Comparison of ENCODE assay signal across 1 cellular context in genomic region chr15:29904731-29905417, GRCh38.
TF ChIP-seq lines count a peak whose summit lies in the region.

No MANE protein-coding gene starts in this region.

TF ChIP-seq in WTC11, 78 proteins besides CTCF, POLR2A, EP300 and RAD21 (continued from another document):
- TF ChIP-seq HMGXB4 (CRISPR knock-in tag; IDR thresholded peaks at IDR 0.05), result no peak
- no peak for TF ChIP-seq ESRRA (CRISPR knock-in tag; IDR thresholded peaks at IDR 0.05; ENCODE audit: borderline replicate concordance)
- no peak for TF ChIP-seq USF2 (CRISPR knock-in tag; IDR thresholded peaks at IDR 0.05)
